In the genomic region with DNA sequence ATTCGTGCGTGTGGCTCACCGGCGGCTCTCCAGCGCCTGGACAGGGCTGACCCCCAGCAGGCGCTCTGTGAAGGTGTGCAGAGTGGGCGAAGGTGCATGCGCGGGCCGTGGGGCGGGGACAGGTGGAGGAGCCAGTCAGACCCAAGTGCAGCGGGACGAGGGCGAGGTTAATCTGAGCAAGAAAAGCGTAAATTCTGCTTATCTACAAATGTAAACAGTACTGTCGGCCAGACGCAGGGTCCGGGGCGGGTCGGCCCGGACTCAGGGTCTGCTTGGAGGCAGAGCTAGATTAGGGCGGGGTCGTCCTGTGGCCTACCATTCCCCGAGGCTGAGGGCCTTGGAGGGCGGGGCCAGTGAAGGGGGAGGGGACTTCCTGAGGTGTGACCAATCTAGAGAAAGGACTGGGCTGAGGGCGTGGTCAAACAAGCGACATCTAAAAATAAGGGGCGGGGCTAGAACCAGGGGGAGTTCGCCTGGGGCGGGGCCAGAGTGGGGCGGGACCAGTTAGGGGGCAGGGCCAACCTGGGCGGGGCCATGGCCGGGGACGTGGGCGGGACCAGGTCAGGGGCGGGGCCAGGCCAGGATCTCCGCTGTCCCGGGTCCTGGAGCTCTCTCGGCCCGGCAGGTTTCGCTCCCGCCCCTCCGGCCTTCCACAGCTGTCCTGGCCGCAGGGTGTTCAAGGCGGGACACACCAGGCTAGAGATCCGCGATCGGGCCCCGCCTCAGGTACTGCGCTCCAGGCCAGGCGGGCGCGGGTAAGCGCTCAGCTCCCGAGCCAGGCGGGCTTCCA, we compare ENCODE assay signal across 8 cellular contexts. TPM values are rescaled to one million over a fixed set of nuclear protein-coding genes. Genes with fewer than 3 reads are reported as not detected.
DNase-seq lines count a peak whose midpoint lies in the region; ATAC-seq and TF ChIP-seq lines count a peak whose summit lies in the region.

A gene (plus strand): TSS at position 611 of the 790 bp plus-strand sequence. CDS start 994 bp downstream, outside the sequence.

- no peaks in the 10 kb centered on the region for H3K36me3 ChIP-seq in CD8-positive, alpha-beta T cell (ENCODE audit: insufficient read depth, low read length)
- H3K36me3 ChIP-seq in Peyer's patch (no peaks in the 10 kb centered on the region), esophagus squamous epithelium (no peaks in the 10 kb centered on the region), muscle layer of colon (ENCODE audit: insufficient read depth, low read length) (no peaks in the 10 kb centered on the region)

- peaks cover 6% of the 10 kb centered on the region for H3K27me3 ChIP-seq in CD8-positive, alpha-beta T cell (ENCODE audit: insufficient read depth, low read length)
- H3K27me3 ChIP-seq in Peyer's patch (no peaks in the 10 kb centered on the region), esophagus squamous epithelium (peaks cover 0 to 16% (median 0%) of the 10 kb centered on the region in 4 donors), muscle layer of colon (ENCODE audit: control insufficient read depth in 1 of 2, insufficient read depth in 2 of 2, low read length in 2 of 2) (no peaks in the 10 kb centered on the region)

- peak; percentile 32 to 62 for TF ChIP-seq POLR2A in Peyer's patch (IDR thresholded peaks at IDR 0.05)
- no peak for TF ChIP-seq POLR2A in esophagus squamous epithelium (IDR thresholded peaks at IDR 0.05)

- peak within 1 kb of the TSS; percentile 82 for H3K4me3 Mint-ChIP-seq in CD8-positive, alpha-beta T cell

- H3K27ac ChIP-seq in CD8-positive, alpha-beta T cell (ENCODE audit: low read depth, low read length) = no peak within 1 kb of the TSS
- H3K27ac ChIP-seq in Peyer's patch (peak within 1 kb of the TSS; percentile 25 to 81 (median 59)), esophagus squamous epithelium (peak within 1 kb of the TSS; percentile 64 to 78 (median 74)), muscle layer of colon (ENCODE audit: low read depth, low read length) (peak within 1 kb of the TSS; percentile 60)

- H3K36me3 Mint-ChIP-seq in CD8-positive, alpha-beta T cell = no peaks in the 10 kb centered on the region

- peaks cover 20% of the 10 kb centered on the region for H3K4me1 Mint-ChIP-seq in CD8-positive, alpha-beta T cell (ENCODE audit: low read depth)

- no peak for TF ChIP-seq CTCF in CD8-positive, alpha-beta T cell (IDR thresholded peaks at IDR 0.05)
- TF ChIP-seq CTCF in Peyer's patch (IDR thresholded peaks at IDR 0.05) = peak in 1 of 6 experiments; percentile 17
- no peak for TF ChIP-seq CTCF in esophagus squamous epithelium (IDR thresholded peaks at IDR 0.05)

- no peak within 1 kb of the TSS for H3K27ac Mint-ChIP-seq in CD8-positive, alpha-beta T cell

- ATAC-seq in CD8-positive, alpha-beta T cell = peak; percentile 98
- ATAC-seq in GM21515 (IDR thresholded peaks at IDR 0.05; ENCODE audit: unreplicated experiment) = peak; percentile 65

- 1% methylated on average over 11 to 16 of the region's 56 CpGs for WGBS in esophagus squamous epithelium, 2 donors

- peaks cover 55% of the 10 kb centered on the region for H3K27me3 Mint-ChIP-seq in CD8-positive, alpha-beta T cell (ENCODE audit: low read depth)

- POLR2A ChIA-PET in CD8-positive, alpha-beta T cell (lab: Charles Lee) = interaction anchor here (1.2 kb wide), 1 partner anchor 20 kb away, joined by 3 read pairs; no protein-coding TSS in a partner anchor

- H3K9me3 ChIP-seq in CD8-positive, alpha-beta T cell (ENCODE audit: low read length) = no peaks in the 10 kb centered on the region
- H3K9me3 ChIP-seq in Peyer's patch (no peaks in the 10 kb centered on the region), esophagus squamous epithelium (no peaks in the 10 kb centered on the region), muscle layer of colon (ENCODE audit: low read length) (no peaks in the 10 kb centered on the region)

- peak; percentile 72 to 92 (median 84) for DNase-seq in CD8-positive, alpha-beta T cell
- DNase-seq in Jurkat, Clone E6-1 (ENCODE audit: low read depth, low spot score) = peak; percentile 93
- DNase-seq in Peyer's patch (peak; percentile 82 to 99 (median 97)), activated T-helper 1 cell treated with Interleukin-2 at 50 U/mL for 16 hours (ENCODE audit: low read depth) (peak; percentile 78), esophagus squamous epithelium (lab: John Stamatoyannopoulos, UW) (peak; percentile 81)
- DNase-seq in stimulated activated CD8-positive, alpha-beta memory T cell treated with anti-CD3 and anti-CD28 coated beads, Interleukin-4, amount 100 ng/mL, for 4 hours (ENCODE audit: low read depth in 2 of 2, low spot score in 1 of 2) = peak; percentile 65 to 69

- intact Hi-C loops in CD8-positive, alpha-beta T cell (cut with DNase I, micrococcal nuclease) = loop anchor here (1.0 to 10.0 kb wide), 11 partner anchors 111 to 1267 kb away; a partner anchor contains a TSS
- intact Hi-C loops in esophagus squamous epithelium (cut with DNase I) = loop anchor here (10.0 kb wide), 1 partner anchor 263 kb away; a partner anchor contains a TSS

- H3K9me3 Mint-ChIP-seq in CD8-positive, alpha-beta T cell = no peaks in the 10 kb centered on the region

- no peak within 1 kb of the TSS for H3K9ac ChIP-seq in muscle layer of colon (ENCODE audit: low read length)

- H3K4me3 ChIP-seq in CD8-positive, alpha-beta T cell (ENCODE audit: low read depth, low read length) = peak within 1 kb of the TSS; percentile 70
- H3K4me3 ChIP-seq in Jurkat, Clone E6-1 (ENCODE audit: low read length) = peak within 1 kb of the TSS; percentile 50
- peak within 1 kb of the TSS; percentile 29 to 62 (median 43) for H3K4me3 ChIP-seq in Peyer's patch
- peak within 1 kb of the TSS; percentile 38 to 75 (median 52) for H3K4me3 ChIP-seq in esophagus squamous epithelium
- H3K4me3 ChIP-seq in muscle layer of colon (ENCODE audit: low read depth in 1 of 2, low read length in 2 of 2) = peak within 1 kb of the TSS; percentile 46 to 68

- peaks cover 15% of the 10 kb centered on the region for H3K4me1 ChIP-seq in CD8-positive, alpha-beta T cell (ENCODE audit: insufficient read depth, low read length)
- H3K4me1 ChIP-seq in Peyer's patch (peaks cover 0 to 15% (median 2%) of the 10 kb centered on the region in 4 donors), esophagus squamous epithelium (peaks cover 10 to 43% (median 20%) of the 10 kb centered on the region in 3 donors), muscle layer of colon (ENCODE audit: insufficient read depth, low read length) (peaks cover 19% of the 10 kb centered on the region)

- CTCF ChIA-PET in CD8-positive, alpha-beta T cell (lab: Charles Lee) = no interaction called here

RNA-seq across cellular contexts. Expression of the gene that starts here (rescaled TPM):
- total RNA-seq in CD8-positive, alpha-beta T cell = not detected
- polyA plus RNA-seq in Jurkat, Clone E6-1 (2012; ENCODE audit: insufficient read depth, insufficient read length) = not detected
- total RNA-seq in Peyer's patch (1 to 10 TPM in 2 of 4 donors, under 1 TPM in 2; 0.13 to 2.0 (median 1.1) TPM), esophagus squamous epithelium (1 to 10 TPM in 1 of 4 donors, under 1 TPM in 3; 0.22 to 5.6 (median 0.49) TPM)

Comparison
In these comparisons a context has a peak if more than half of its experiments do, and no peak if none do; other contexts are left out.
1. Peak in DNase-seq, ATAC-seq and H3K4me3 ChIP-seq in CD8-positive, alpha-beta T cell; RNA of the gene not detected or under 1 TPM.
2. POLR2A ChIP-seq: peak in Peyer's patch (2 of 2); none in esophagus squamous epithelium (0 of 4).
3. Peak in every context shown above with its lines, with median percentiles within 50 percentile points of each other: DNase-seq and H3K4me3 ChIP-seq.